In genomic region chr12:46770501-46771183, GRCh38 we compare ENCODE assay signal across 13 cellular contexts. TPM values are rescaled to one million over a fixed set of nuclear protein-coding genes. Genes with fewer than 3 reads are reported as not detected.
DNase-seq lines count a peak whose midpoint lies in the region; ATAC-seq, FAIRE-seq and TF ChIP-seq lines count a peak whose summit lies in the region.
"Had no signal": no experiment of that assay in that cellular context is flagged by ENCODE, and none has a peak within 500 bp of the region (broad histone marks: within the 10 kb centered on the region; RNA-seq: fewer than 3 reads in every experiment).

No MANE protein-coding gene starts in this region.

- peak; percentile 76 for ATAC-seq in GM23338
- peak in 5 of 8 donors; percentile 46 to 79 (median 64) for ATAC-seq in heart right ventricle
- peak; percentile 79 to 85 (median 79) for ATAC-seq in psoas muscle

- H3K4me3 Mint-ChIP-seq in GM23338: no peak overlapping the region

- TF ChIP-seq CTCF in GM23338 (conservative IDR thresholded peaks at IDR 0.05; ENCODE audit: low read depth in 2 of 2): no peak
- no peak for TF ChIP-seq CTCF in heart right ventricle (IDR thresholded peaks at IDR 0.05)
- TF ChIP-seq CTCF in psoas muscle (IDR thresholded peaks at IDR 0.05): no peak
- no peak for TF ChIP-seq CTCF in kidney (IDR thresholded peaks at IDR 0.05; ENCODE audit: borderline replicate concordance, extremely low read depth, insufficient read depth)
- no peak for TF ChIP-seq CTCF in GM13976 (IDR thresholded peaks at IDR 0.05; ENCODE audit: borderline replicate concordance, control extremely low read depth, extremely low read depth, insufficient read depth, missing control alignments)

- H3F3A ChIP-seq in GM23338 (replicated peaks; ENCODE audit: low read depth): no peaks in the 10 kb centered on the region

- no peaks in the 10 kb centered on the region for H3K27me3 Mint-ChIP-seq in GM23338 (ENCODE audit: insufficient read depth, low read depth, poor library complexity)

- H3K9me3 Mint-ChIP-seq in GM23338: no peaks in the 10 kb centered on the region

- no peaks in the 10 kb centered on the region for H3K9me2 ChIP-seq in GM23338 (ENCODE audit: insufficient read depth)

- no peaks in the 10 kb centered on the region for H3K79me2 ChIP-seq in GM23338 (replicated peaks; ENCODE audit: insufficient read depth)

- peaks cover 17% of the 10 kb centered on the region for H3K4me1 Mint-ChIP-seq in GM23338

- no peak overlapping the region for H3K4me3 ChIP-seq in GM23338
- no peak overlapping the region for H3K4me3 ChIP-seq in heart right ventricle
- peak overlapping the region; percentile 25 for H3K4me3 ChIP-seq in psoas muscle
- H3K4me3 ChIP-seq in kidney (ENCODE audit: low read length in 2 of 2): no peak overlapping the region
- H3K4me3 ChIP-seq: Peyer's patch, spleen had no signal

- no peaks in the 10 kb centered on the region for H3K36me3 Mint-ChIP-seq in GM23338 (ENCODE audit: low read depth)

- in situ Hi-C loops in GM13976 (cut with MboI; ENCODE audit: low sequenced_read_pairs, unreplicated experiment): no loop called here

- no peaks in the 10 kb centered on the region for H3K36me3 ChIP-seq in GM23338 (ENCODE audit: insufficient read depth)
- no peaks in the 10 kb centered on the region for H3K36me3 ChIP-seq in heart right ventricle
- peaks cover 0 to 32% of the 10 kb centered on the region in 2 donors for H3K36me3 ChIP-seq in psoas muscle (ENCODE audit: insufficient read depth in 1 of 2, low read depth in 1 of 2)
- no peaks in the 10 kb centered on the region for H3K36me3 ChIP-seq in kidney (ENCODE audit: control insufficient read depth in 1 of 2, insufficient read depth in 2 of 2, low read length in 2 of 2)
- H3K36me3 ChIP-seq: Peyer's patch, spleen had no signal

- no peak overlapping the region for H3K27ac Mint-ChIP-seq in GM23338

- DNase-seq in GM23338 (ENCODE audit: low spot score) (peak; percentile 25), SK-N-DZ (ENCODE audit: low spot score) (peak; percentile 76), heart right ventricle (peak in 1 of 2 donors; percentile 4), psoas muscle (peak in 1 of 2 donors; percentile 49), NCI-H748 treated with DMSO at 0.1 percent for 48 hours (lab: John Stamatoyannopoulos, UW) (no peak), kidney (no peak), GM13976 (ENCODE audit: low spot score) (no peak), amniotic stem cell (lab: John Stamatoyannopoulos, UW) (no peak)
- DNase-seq: activated gamma-delta T cell treated with Interleukin-2 at 50 U/mL for 16 hours, NCI-H1105 treated with DMSO at 0.1 percent for 48 hours, Peyer's patch, spleen had no signal

- H3K27ac ChIP-seq in GM23338 (ENCODE audit: low read depth) (no peak overlapping the region), heart right ventricle (peak overlapping the region in 2 of 10 donors; percentile 18 to 21), psoas muscle (peak overlapping the region; percentile 84), kidney (ENCODE audit: low read depth in 2 of 2, low read length in 2 of 2) (no peak overlapping the region)
- H3K27ac ChIP-seq: Peyer's patch had no signal

- H4K20me1 ChIP-seq in GM23338 (replicated peaks; ENCODE audit: insufficient read depth): no peaks in the 10 kb centered on the region

- FAIRE-seq in kidney (lab: Jason Lieb, UNC): no peak
- FAIRE-seq: D721Med had no signal

- no peaks in the 10 kb centered on the region for H3K9me3 ChIP-seq in heart right ventricle
- no peaks in the 10 kb centered on the region for H3K9me3 ChIP-seq in psoas muscle
- H3K9me3 ChIP-seq in kidney (ENCODE audit: control insufficient read depth in 1 of 2, low read length in 2 of 2): no peaks in the 10 kb centered on the region
- H3K9me3 ChIP-seq: Peyer's patch, spleen had no signal

- H3K4me1 ChIP-seq in GM23338 (ENCODE audit: insufficient read depth) (peaks cover 12% of the 10 kb centered on the region; the same call in 1 of the 2 replicates), heart right ventricle (peaks cover 0 to 19% (median 10%) of the 10 kb centered on the region in 9 donors), psoas muscle (peaks cover 51% of the 10 kb centered on the region), kidney (ENCODE audit: control insufficient read depth in 1 of 2, insufficient read depth in 1 of 2, low read depth in 1 of 2, low read length in 2 of 2) (peaks cover 0 to 2% of the 10 kb centered on the region in 2 donors)
- H3K4me1 ChIP-seq: Peyer's patch, spleen had no signal

- no peaks in the 10 kb centered on the region for H3K27me3 ChIP-seq in GM23338 (ENCODE audit: insufficient read depth)
- H3K27me3 ChIP-seq in heart right ventricle: no peaks in the 10 kb centered on the region
- no peaks in the 10 kb centered on the region for H3K27me3 ChIP-seq in psoas muscle (ENCODE audit: insufficient read depth in 3 of 3, low read length in 2 of 3)
- H3K27me3 ChIP-seq: Peyer's patch, spleen had no signal

- WGBS in heart right ventricle, 2 donors: 28 to 33% methylated on average over 3 of the region's 3 CpGs
- 12 to 18% (median 15%) methylated on average over 3 of the region's 3 CpGs for WGBS in psoas muscle, 3 donors

- peak overlapping the region in 1 of 2 donors; percentile 14 for H3K9ac ChIP-seq in kidney (ENCODE audit: low read length in 2 of 2)

- H2AFZ ChIP-seq in GM23338: no peak overlapping the region

- intact Hi-C loops in heart right ventricle (cut with DNase I): no loop called here
- intact Hi-C loops in psoas muscle (cut with DNase I): loop anchor here (10.0 kb wide), 2 partner anchors 96 to 386 kb away; no protein-coding TSS in a partner anchor
- intact Hi-C loops in kidney (cut with DNase I): no loop called here

- peak overlapping the region; percentile 14; the same call in 1 of the 2 replicates for H3K4me2 ChIP-seq in GM23338

TF ChIP-seq in GM23338, 12 proteins besides CTCF, POLR2A, EP300 and RAD21 (continues in another document):
- TF ChIP-seq EZH2 (IDR thresholded peaks at IDR 0.05; ENCODE audit: low read depth, unreplicated experiment) (no peak), POLR2AphosphoS5 (IDR thresholded peaks at IDR 0.05; ENCODE audit: low read depth) (no peak)

RNA-seq across cellular contexts. Expression of gene SLC38A4, which starts 55.2 kb away (rescaled TPM):
- total RNA-seq in GM23338 (2014; rRNA removed; shearing (Covaris generic)): 12.5 and 13.3 TPM in 2 replicates
- 5.8 and 6.2 TPM in 2 replicates for polyA plus RNA-seq in GM23338 (2016; fragmentation: Nextera tagmentation; extraction: Ambion mirVana)
- 1.6 and 1.9 TPM in 2 replicates for polyA plus RNA-seq in SK-N-DZ (2014; cell fraction: cytosol; rRNA removed)
- 0.93 and 1.1 TPM in 2 replicates for polyA plus RNA-seq in SK-N-DZ (2014; cell fraction: nucleus; rRNA removed)
- total RNA-seq in heart right ventricle: 1 to 10 TPM in 3 of 10 donors, under 1 TPM in 5, not detected in 2; 0.11 to 2.3 (median 0.67) TPM
- polyA plus RNA-seq in heart right ventricle: 1 to 10 TPM in 1 of 2 donors, under 1 TPM in 1; 0.06 to 1.3 TPM
- total RNA-seq in psoas muscle: 10 to 100 TPM in 3 of 4 donors, 1 to 10 TPM in 1; 9.2 to 17.0 (median 11.5) TPM
- 10 to 100 TPM in 2 of 3 donors, under 1 TPM in 1; 0.31 to 25.6 (median 17.3) TPM for polyA plus RNA-seq in psoas muscle
- 0.66 TPM for total RNA-seq in kidney
- 7.4 TPM for polyA plus RNA-seq in kidney (ENCODE audit: insufficient read depth, low read depth, low replicate concordance)

Comparison
In these comparisons a context has a peak if more than half of its experiments do, and no peak if none do; other contexts are left out.
1. DNase-seq: peak in GM23338 (single experiment) and SK-N-DZ (single experiment); none in NCI-H748 treated with DMSO at 0.1 percent for 48 hours (single experiment), kidney (single experiment), GM13976 (single experiment) and amniotic stem cell (single experiment).
2. intact Hi-C loops: an anchor here in psoas muscle (10.0 kb wide); none called in heart right ventricle and kidney.
3. Peak in every context shown above with its lines, with median percentiles within 50 percentile points of each other: ATAC-seq.